30 cellular contexts compared by ENCODE assay signal in genomic region chr21:28402616-28402989, GRCh38.
"Had no signal": no experiment of that assay in that cellular context is flagged by ENCODE, and none has a peak within 500 bp of the region (broad histone marks: within the 10 kb centered on the region; RNA-seq: fewer than 3 reads in every experiment).

No MANE protein-coding gene starts in this region.

- H3K27me3 ChIP-seq: adrenal gland, body of pancreas, cardiac muscle cell, dorsolateral prefrontal cortex, gastrocnemius medialis, hepatocyte, neutrophil, ovary, uterus had no signal

- H3K36me3 ChIP-seq: adrenal gland, cardiac muscle cell, gastrocnemius medialis, neutrophil, ovary, prostate gland, thoracic aorta, uterus had no signal

- H3K27ac ChIP-seq: adrenal gland, body of pancreas, cardiac muscle cell, coronary artery, dorsolateral prefrontal cortex, gastrocnemius medialis, hepatocyte, neutrophil, ovary, prostate gland, skin epidermis, thoracic aorta, uterus had no signal

- H3K4me1 ChIP-seq: adrenal gland, body of pancreas, gastrocnemius medialis, prostate gland, uterus had no signal

- H2AFZ ChIP-seq: hepatocyte had no signal

- H3K4me2 ChIP-seq: hepatocyte had no signal

- H3K79me2 ChIP-seq: hepatocyte had no signal

- H3K4me3 ChIP-seq: adrenal gland, body of pancreas, cardiac muscle cell, coronary artery, dorsolateral prefrontal cortex, gastrocnemius medialis, hepatocyte, ovary, prostate gland, skin epidermis, thoracic aorta, uterus had no signal

- ATAC-seq: activated CD8-positive, alpha-beta memory T cell treated with anti-CD3 and anti-CD28 coated beads, Interleukin-2, amount 10 ng/mL, durations not matched to agents 7 days and 5 days; activated CD8-positive, alpha-beta T cell treated with anti-CD3 and anti-CD28 coated beads, Interleukin-2, amount 10 ng/mL, durations not matched to agents 7 days and 5 days; body of pancreas; gastrocnemius medialis; left cardiac atrium; left ventricle myocardium superior; sciatic nerve; stimulated activated effector memory CD8-positive, alpha-beta T cell treated with anti-CD3 and anti-CD28 coated beads, Interleukin-12 subunit alpha, Interleukin-12 subunit beta, amount 100 ng/mL, for 72 hours had no signal

- H3K9me3 ChIP-seq: adrenal gland, body of pancreas, gastrocnemius medialis, ovary, prostate gland, thoracic aorta, uterus had no signal

- DNase-seq: activated B cell treated with CpG ODN at 0.5 μM for 24 hours; activated CD4-positive, alpha-beta T cell treated with anti-CD3 and anti-CD28 coated beads, Interleukin-2, amount 50 U/mL, for 1 hour; activated CD8-positive, alpha-beta memory T cell treated with anti-CD3 and anti-CD28 coated beads, Interleukin-2, amount 10 ng/mL, durations not matched to agents 7 days and 5 days; activated CD8-positive, alpha-beta T cell treated with anti-CD3 and anti-CD28 coated beads, Interleukin-2, amount 10 ng/mL, durations not matched to agents 7 days and 5 days; activated naive CD4-positive, alpha-beta T cell treated with Interleukin-2 at 50 U/mL for 16 hours; activated T-cell treated with anti-CD3 and anti-CD28 coated beads, Interleukin-2, amount 50 U/mL, for 48 hours; adrenal gland; aorta; body of pancreas; cerebellar nuclear complex; dorsolateral prefrontal cortex; effector memory CD4-positive, alpha-beta T cell; erythroblast; gastrocnemius medialis; glutamatergic neuron; left cardiac atrium; left ventricle myocardium superior; ovary; retina; stimulated activated CD4-positive, alpha-beta T cell treated with anti-CD3 and anti-CD28 coated beads, Interleukin-4, amount 100 ng/mL, for 24 hours; uterus had no signal
